Comparison of ENCODE assay signal across 2 cellular contexts in the genomic region with DNA sequence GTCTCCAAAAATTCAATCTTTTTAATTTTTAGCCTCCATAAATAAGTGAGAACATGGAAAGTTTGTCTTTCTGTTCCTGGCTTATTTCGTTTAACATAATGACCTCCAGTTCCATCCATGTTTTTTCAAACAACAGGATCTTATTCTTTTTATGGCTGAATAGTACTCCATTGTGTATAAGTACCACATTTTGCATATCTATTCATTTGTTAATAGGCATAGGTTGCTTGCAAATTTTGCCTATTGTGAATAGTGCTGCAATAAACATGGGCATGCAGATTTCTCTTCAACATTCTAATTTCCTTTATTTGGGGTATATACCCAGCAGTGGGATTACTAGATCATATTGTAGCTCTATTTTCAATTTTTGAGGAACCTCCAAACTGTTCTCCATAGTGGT.
TF ChIP-seq lines count a peak whose summit lies in the region.

No MANE protein-coding gene starts in this region.

TF ChIP-seq in GM23338, 12 proteins besides CTCF, POLR2A, EP300 and RAD21 (continued from another document):
- TF ChIP-seq NANOG (IDR thresholded peaks at IDR 0.05; ENCODE audit: borderline replicate concordance), result peak; percentile 92
- TF ChIP-seq, protein P1, sequence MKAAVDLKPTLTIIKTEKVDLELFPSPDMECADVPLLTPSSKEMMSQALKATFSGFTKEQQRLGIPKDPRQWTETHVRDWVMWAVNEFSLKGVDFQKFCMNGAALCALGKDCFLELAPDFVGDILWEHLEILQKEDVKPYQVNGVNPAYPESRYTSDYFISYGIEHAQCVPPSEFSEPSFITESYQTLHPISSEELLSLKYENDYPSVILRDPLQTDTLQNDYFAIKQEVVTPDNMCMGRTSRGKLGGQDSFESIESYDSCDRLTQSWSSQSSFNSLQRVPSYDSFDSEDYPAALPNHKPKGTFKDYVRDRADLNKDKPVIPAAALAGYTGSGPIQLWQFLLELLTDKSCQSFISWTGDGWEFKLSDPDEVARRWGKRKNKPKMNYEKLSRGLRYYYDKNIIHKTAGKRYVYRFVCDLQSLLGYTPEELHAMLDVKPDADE (IDR thresholded peaks at IDR 0.05), result no peak
- no peak for TF ChIP-seq CREB1 (CRISPR knock-in tag; IDR thresholded peaks at IDR 0.05; ENCODE audit: low read depth)
- TF ChIP-seq EZH2phosphoT487 (IDR thresholded peaks at IDR 0.05; ENCODE audit: unreplicated experiment), result no peak
- TF ChIP-seq EZH2 (IDR thresholded peaks at IDR 0.05; ENCODE audit: low read depth, unreplicated experiment), result no peak

TF ChIP-seq in WTC11, 78 proteins besides CTCF, POLR2A, EP300 and RAD21 (continued from another document):
- TF ChIP-seq ZNF232 (CRISPR knock-in tag; IDR thresholded peaks at IDR 0.05) (no peak), CBFB (CRISPR knock-in tag; IDR thresholded peaks at IDR 0.05; ENCODE audit: low read depth) (no peak), ATF1 (CRISPR knock-in tag; IDR thresholded peaks at IDR 0.05) (no peak), FOXP1 (CRISPR knock-in tag; IDR thresholded peaks at IDR 0.05; ENCODE audit: borderline replicate concordance) (no peak), GTF2I (CRISPR knock-in tag; conservative IDR thresholded peaks at IDR 0.05) (no peak)
- TF ChIP-seq, protein P2, sequence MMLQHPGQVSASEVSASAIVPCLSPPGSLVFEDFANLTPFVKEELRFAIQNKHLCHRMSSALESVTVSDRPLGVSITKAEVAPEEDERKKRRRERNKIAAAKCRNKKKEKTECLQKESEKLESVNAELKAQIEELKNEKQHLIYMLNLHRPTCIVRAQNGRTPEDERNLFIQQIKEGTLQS (CRISPR knock-in tag; conservative IDR thresholded peaks at IDR 0.05), result no peak
- TF ChIP-seq, protein P3, sequence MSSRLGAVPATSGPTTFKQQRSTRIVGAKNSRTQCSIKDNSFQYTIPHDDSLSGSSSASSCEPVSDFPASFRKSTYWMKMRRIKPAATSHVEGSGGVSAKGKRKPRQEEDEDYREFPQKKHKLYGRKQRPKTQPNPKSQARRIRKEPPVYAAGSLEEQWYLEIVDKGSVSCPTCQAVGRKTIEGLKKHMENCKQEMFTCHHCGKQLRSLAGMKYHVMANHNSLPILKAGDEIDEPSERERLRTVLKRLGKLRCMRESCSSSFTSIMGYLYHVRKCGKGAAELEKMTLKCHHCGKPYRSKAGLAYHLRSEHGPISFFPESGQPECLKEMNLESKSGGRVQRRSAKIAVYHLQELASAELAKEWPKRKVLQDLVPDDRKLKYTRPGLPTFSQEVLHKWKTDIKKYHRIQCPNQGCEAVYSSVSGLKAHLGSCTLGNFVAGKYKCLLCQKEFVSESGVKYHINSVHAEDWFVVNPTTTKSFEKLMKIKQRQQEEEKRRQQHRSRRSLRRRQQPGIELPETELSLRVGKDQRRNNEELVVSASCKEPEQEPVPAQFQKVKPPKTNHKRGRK (CRISPR knock-in tag; IDR thresholded peaks at IDR 0.05; ENCODE audit: borderline replicate concordance), result no peak
